22 cellular contexts compared by ENCODE assay signal in the genomic region with DNA sequence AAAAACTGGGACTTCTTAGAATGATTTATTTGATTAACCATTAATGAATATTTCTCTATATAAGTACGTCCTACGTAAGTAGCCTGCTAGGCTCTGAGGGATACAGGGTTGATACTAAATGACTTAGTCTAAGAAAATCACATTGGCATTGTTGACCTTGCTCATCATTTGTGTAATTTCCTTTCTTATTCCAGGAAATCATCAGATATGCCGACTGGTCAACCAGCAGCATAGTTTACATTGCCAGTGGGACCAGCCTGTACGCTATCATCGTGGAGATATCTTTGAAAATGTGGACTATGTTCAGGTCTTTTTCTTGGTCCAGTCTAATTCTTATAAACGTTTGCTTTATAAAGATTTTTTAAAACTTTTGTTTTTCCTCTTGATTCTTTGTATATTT. TPM values are rescaled to one million over a fixed set of nuclear protein-coding genes. Genes with fewer than 3 reads are reported as not detected.
A peak's percentile ranks its signal among the peaks of the same experiment; 100 is the strongest.
DNase-seq lines count a peak whose midpoint lies in the region; ATAC-seq, FAIRE-seq and TF ChIP-seq lines count a peak whose summit lies in the region.
"Had no signal": no experiment of that assay in that cellular context is flagged by ENCODE, and none has a peak within 500 bp of the region (broad histone marks: within the 10 kb centered on the region; RNA-seq: fewer than 3 reads in every experiment).

No MANE protein-coding gene starts in this region.

- H3K36me3 Mint-ChIP-seq in activated T-helper 17 cell treated with anti-CD3 and anti-CD28 coated beads, Interleukin-2, amount 50 U/mL, for 72 hours (ENCODE audit: low read depth): peaks cover 100% of the 10 kb centered on the region

- no peaks in the 10 kb centered on the region for H3K79me2 ChIP-seq in HepG2 (ENCODE audit: insufficient read depth, low read length)

- no peaks in the 10 kb centered on the region for H3K9me3 Mint-ChIP-seq in activated T-helper 17 cell treated with anti-CD3 and anti-CD28 coated beads, Interleukin-2, amount 50 U/mL, for 72 hours
- H3K9me3 Mint-ChIP-seq: CD4-positive, alpha-beta T cell; CD8-positive, alpha-beta T cell had no signal

- H3K9ac ChIP-seq in liver (ENCODE audit: low read depth in 1 of 2, low read length in 2 of 2) (no peak overlapping the region), HepG2 (ENCODE audit: insufficient read depth, low read depth, low read length) (no peak overlapping the region)
- H3K9ac ChIP-seq: BLaER1 treated with 17β-estradiol and CSF1 and Interleukin-3, amounts not matched to agents 10 nM and 100 nM had no signal

- H3K4me2 ChIP-seq in HepG2 (ENCODE audit: low read depth, low read length): no peak overlapping the region
- H3K4me2 ChIP-seq: A549; BLaER1 treated with 17β-estradiol and CSF1 and Interleukin-3, amounts not matched to agents 10 nM and 100 nM had no signal

- no peak for FAIRE-seq in HepG2 (lab: Jason Lieb, UNC)
- FAIRE-seq: A549, D721Med, G401.6, GM12891, GM18507 had no signal

- H3K4me1 ChIP-seq in liver (ENCODE audit: control insufficient read depth in 4 of 4, insufficient read depth in 4 of 4, low read length in 3 of 4) (peaks cover 0 to 21% (median 3%) of the 10 kb centered on the region in 4 donors), HepG2 (ENCODE audit: insufficient read depth, low read length) (no peaks in the 10 kb centered on the region), right lobe of liver (peaks cover 0 to 28% (median 0%) of the 10 kb centered on the region in 4 donors)
- H3K4me1 ChIP-seq: A549; BLaER1 treated with 17β-estradiol and CSF1 and Interleukin-3, amounts not matched to agents 10 nM and 100 nM had no signal

- CTCF ChIA-PET in HepG2 (lab: Yijun Ruan, JAX; ENCODE audit: low intra/inter-chr PET ratio, low total read pairs): no interaction called here

- no peak for TF ChIP-seq POLR2A in HepG2 (IDR thresholded peaks at IDR 0.05; ENCODE audit: insufficient read depth in 1 of 2, low read depth in 2 of 2, low read length in 2 of 2)
- TF ChIP-seq POLR2A in right lobe of liver (IDR thresholded peaks at IDR 0.05): no peak

- H3K9me3 ChIP-seq in liver (ENCODE audit: control insufficient read depth in 4 of 4, low read length in 3 of 4): no peaks in the 10 kb centered on the region
- H3K9me3 ChIP-seq in HepG2 (ENCODE audit: low read length): no peaks in the 10 kb centered on the region
- H3K9me3 ChIP-seq in right lobe of liver: no peaks in the 10 kb centered on the region
- H3K9me3 ChIP-seq: A549; BLaER1 treated with 17β-estradiol and CSF1 and Interleukin-3, amounts not matched to agents 10 nM and 100 nM; Caco-2 had no signal

- no peak for DNase-seq in HepG2 (ENCODE audit: low spot score)
- DNase-seq in right lobe of liver: no peak
- no peak for DNase-seq in stimulated activated CD8-positive, alpha-beta memory T cell treated with anti-CD3 and anti-CD28 coated beads, Interleukin-4, amount 100 ng/mL, for 48 hours
- DNase-seq: AML-193; Caco-2; Calu3; CD4-positive, alpha-beta T cell; CD8-positive, alpha-beta T cell; DMS79 treated with DMSO at 0.1 percent for 48 hours; GF-D8 had no signal

- H3K4me3 ChIP-seq in liver (ENCODE audit: low read depth in 1 of 3, low read length in 3 of 3) (no peak overlapping the region), HepG2 (replicated peaks in 1 of 3; ENCODE audit: insufficient read depth in 1 of 3, low read depth in 2 of 3, low read length in 3 of 3) (no peak overlapping the region), right lobe of liver (no peak overlapping the region)
- H3K4me3 ChIP-seq: A549; BLaER1 treated with 17β-estradiol and CSF1 and Interleukin-3, amounts not matched to agents 10 nM and 100 nM had no signal

- intact Hi-C loops in HepG2 (cut with micrococcal nuclease; ENCODE audit: unreplicated experiment) (no loop called here), right lobe of liver (cut with DNase I) (no loop called here)

- H3K27me3 Mint-ChIP-seq in activated T-helper 17 cell treated with anti-CD3 and anti-CD28 coated beads, Interleukin-2, amount 50 U/mL, for 72 hours: no peaks in the 10 kb centered on the region
- H3K27me3 Mint-ChIP-seq: B cell; CD4-positive, alpha-beta T cell had no signal

- peaks cover 14% of the 10 kb centered on the region for H3K4me1 Mint-ChIP-seq in activated T-helper 17 cell treated with anti-CD3 and anti-CD28 coated beads, Interleukin-2, amount 50 U/mL, for 72 hours

- no peak overlapping the region for H2AFZ ChIP-seq in HepG2 (ENCODE audit: low read length)

- H3K27ac Mint-ChIP-seq in activated T-helper 17 cell treated with anti-CD3 and anti-CD28 coated beads, Interleukin-2, amount 50 U/mL, for 72 hours: peak overlapping the region; percentile 63
- H3K27ac Mint-ChIP-seq: B cell; CD4-positive, alpha-beta T cell; CD8-positive, alpha-beta T cell had no signal

- TF ChIP-seq RAD21 in liver (IDR thresholded peaks at IDR 0.05) (no peak), HepG2 (CRISPR knock-in tag; IDR thresholded peaks at IDR 0.05) (no peak)

- no peak for TF ChIP-seq EP300 in HepG2 (IDR thresholded peaks at IDR 0.05; ENCODE audit: low read depth in 2 of 2, low read length in 2 of 2)
- TF ChIP-seq EP300 in HepG2 (CRISPR knock-in tag; IDR thresholded peaks at IDR 0.05; ENCODE audit: borderline replicate concordance): no peak

- no TSS peak for BruUV-seq in HepG2 (replicated peaks; lab: Mats Ljungman, UMichigan)

- in situ Hi-C loops in HepG2 (cut with HindIII; ENCODE audit: extremely low pct_ligation_motif_present, low pct_unique_long_range_greater_than_20kb): no loop called here

- no peak for TF ChIP-seq CTCF in liver (IDR thresholded peaks at IDR 0.05; ENCODE audit: low read depth, low read length, missing input control)
- TF ChIP-seq CTCF in HepG2 (CRISPR knock-in tag; IDR thresholded peaks at IDR 0.05): no peak
- TF ChIP-seq CTCF in right lobe of liver (IDR thresholded peaks at IDR 0.05): no peak

- WGBS in liver: 59% methylated on average over 6 of the region's 6 CpGs
- WGBS in HepG2 (ENCODE audit: low lambda C conversion rate): 93% methylated on average over 6 of the region's 6 CpGs
- WGBS in right lobe of liver (ENCODE audit: insufficient coverage, low coverage, low lambda C conversion rate, missing lambda C conversion rate): 55% methylated on average over 6 of the region's 6 CpGs

- ATAC-seq in HepG2: no peak
- no peak for ATAC-seq in activated T-helper 17 cell treated with anti-CD3 and anti-CD28 coated beads, Interleukin-2, amount 50 U/mL, for 72 hours (replicated peaks)
- peak in 3 of 4 donors; percentile 28 to 75 (median 68) for ATAC-seq in right lobe of liver
- no peak for ATAC-seq in GM19455 (IDR thresholded peaks at IDR 0.05; ENCODE audit: unreplicated experiment)
- ATAC-seq: A549; CD8-positive, alpha-beta T cell had no signal

- POLR2A ChIA-PET in HepG2 (lab: Yijun Ruan, JAX): no interaction called here

- H3K36me3 ChIP-seq in liver (ENCODE audit: control insufficient read depth in 4 of 4, insufficient read depth in 3 of 4, low read depth in 1 of 4, low read length in 3 of 4): peaks cover 6 to 48% (median 37%) of the 10 kb centered on the region in 4 donors
- peaks cover 18 to 61% of the 10 kb centered on the region in 2 experiments for H3K36me3 ChIP-seq in HepG2 (replicated peaks in 1 of 2; ENCODE audit: control insufficient read depth in 1 of 2, insufficient read depth in 2 of 2, low read length in 2 of 2)
- peaks cover 2 to 28% (median 15%) of the 10 kb centered on the region in 4 donors for H3K36me3 ChIP-seq in right lobe of liver

- H3K27me3 ChIP-seq in liver (ENCODE audit: control insufficient read depth in 4 of 4, insufficient read depth in 4 of 4, low read length in 3 of 4) (no peaks in the 10 kb centered on the region), HepG2 (ENCODE audit: control insufficient read depth in 1 of 2, insufficient read depth in 2 of 2, low read length in 2 of 2) (no peaks in the 10 kb centered on the region), right lobe of liver (no peaks in the 10 kb centered on the region)
- H3K27me3 ChIP-seq: BLaER1 treated with 17β-estradiol and CSF1 and Interleukin-3, amounts not matched to agents 10 nM and 100 nM had no signal

- H3K27ac ChIP-seq in liver (ENCODE audit: low read depth in 1 of 2, low read length in 2 of 2) (no peak overlapping the region), HepG2 (ENCODE audit: extremely low read length, insufficient read depth, low read length) (no peak overlapping the region), right lobe of liver (no peak overlapping the region)
- H3K27ac ChIP-seq: 22Rv1; A549; BLaER1 treated with 17β-estradiol and CSF1 and Interleukin-3, amounts not matched to agents 10 nM and 100 nM; C4-2B had no signal

- no peak overlapping the region for H3K4me3 Mint-ChIP-seq in activated T-helper 17 cell treated with anti-CD3 and anti-CD28 coated beads, Interleukin-2, amount 50 U/mL, for 72 hours
- H3K4me3 Mint-ChIP-seq: B cell; CD4-positive, alpha-beta T cell; CD8-positive, alpha-beta T cell had no signal

- no peaks in the 10 kb centered on the region for H4K20me1 ChIP-seq in HepG2 (ENCODE audit: insufficient read depth, low read length)
- H4K20me1 ChIP-seq: BLaER1 treated with 17β-estradiol and CSF1 and Interleukin-3, amounts not matched to agents 10 nM and 100 nM had no signal

RNA-seq across cellular contexts. Expression of a gene that starts 42.5 kb away (rescaled TPM):
- total RNA-seq in liver (10 to 100 TPM; 50.5 to 88.6 TPM), HepG2 (2016; rRNA removed; fragmentation: Illumina TruSeq; extraction: Trizol) (28.6 and 55.9 TPM in 2 replicates), right lobe of liver (10 to 100 TPM; 33.9 to 70.2 (median 48.5) TPM)
- polyA plus RNA-seq in liver (10 to 100 TPM; 18.9 to 36.6 TPM), HepG2 (2011; rRNA removed) (99.7 and 112 TPM in 2 replicates)
- total RNA-seq in HepG2 (2016; cell fraction: cytosol; rRNA removed; fragmentation: Illumina TruSeq; extraction: Trizol; ENCODE audit: low read depth): 11.7 and 13.5 TPM in 2 replicates
- total RNA-seq in HepG2 (2016; cell fraction: insoluble cytoplasmic fraction; rRNA removed; fragmentation: Illumina TruSeq; extraction: Trizol): 22.8 and 54.6 TPM in 2 replicates
- 19.9 and 23.9 TPM in 2 replicates for total RNA-seq in HepG2 (2016; cell fraction: membrane; rRNA removed; fragmentation: Illumina TruSeq; extraction: Trizol)
- 100 and 121 TPM in 2 replicates for total RNA-seq in HepG2 (2016; cell fraction: nucleus; rRNA removed; fragmentation: Illumina TruSeq; extraction: Trizol)
- polyA plus RNA-seq in HepG2 (2011; cell fraction: cytosol; rRNA removed): 49.2 and 56.7 TPM in 2 replicates
- 177 and 180 TPM in 2 replicates for polyA plus RNA-seq in HepG2 (2011; cell fraction: nucleus; rRNA removed)
- polyA plus RNA-seq in HepG2 (2012): 58.3 and 71.3 TPM in 2 replicates
- polyA plus RNA-seq in HepG2 (2016; cell fraction: cytosol; fragmentation: Illumina TruSeq; extraction: Trizol; ENCODE audit: low read depth): 2.9 and 3.8 TPM in 2 replicates
- 13.7 and 17.2 TPM in 2 replicates for polyA plus RNA-seq in HepG2 (2016; cell fraction: insoluble cytoplasmic fraction; fragmentation: Illumina TruSeq; extraction: Trizol; ENCODE audit: low read depth)
- 6.6 and 8.4 TPM in 2 replicates for polyA plus RNA-seq in HepG2 (2016; cell fraction: membrane; fragmentation: Illumina TruSeq; extraction: Trizol; ENCODE audit: low read depth)
- polyA plus RNA-seq in HepG2 (2016; cell fraction: nucleus; fragmentation: Illumina TruSeq; extraction: Trizol; ENCODE audit: insufficient read depth, low read depth): 105 and 106 TPM in 2 replicates
- 131 and 167 TPM in 2 replicates for polyA minus RNA-seq in HepG2 (2011; rRNA and poly(A)+ RNA removed; ENCODE audit: low replicate concordance)
- 31.7 and 43.2 TPM in 2 replicates for polyA minus RNA-seq in HepG2 (2011; cell fraction: cytosol; rRNA and poly(A)+ RNA removed)
- 262 and 305 TPM in 2 replicates for polyA minus RNA-seq in HepG2 (2011; cell fraction: nucleus; rRNA and poly(A)+ RNA removed)
- total RNA-seq in activated T-helper 17 cell treated with anti-CD3 and anti-CD28 coated beads, Interleukin-2, amount 50 U/mL, for 72 hours: 10 to 100 TPM; 58.3 to 77.4 TPM

Comparison
In these comparisons a context has a peak if more than half of its experiments do, and no peak if none do; other contexts are left out.
1. ATAC-seq: peak in right lobe of liver (3 of 4); none in HepG2 (single experiment), activated T-helper 17 cell treated with anti-CD3 and anti-CD28 coated beads, Interleukin-2, amount 50 U/mL, for 72 hours (single experiment) and GM19455 (single experiment).